In the genomic region with DNA sequence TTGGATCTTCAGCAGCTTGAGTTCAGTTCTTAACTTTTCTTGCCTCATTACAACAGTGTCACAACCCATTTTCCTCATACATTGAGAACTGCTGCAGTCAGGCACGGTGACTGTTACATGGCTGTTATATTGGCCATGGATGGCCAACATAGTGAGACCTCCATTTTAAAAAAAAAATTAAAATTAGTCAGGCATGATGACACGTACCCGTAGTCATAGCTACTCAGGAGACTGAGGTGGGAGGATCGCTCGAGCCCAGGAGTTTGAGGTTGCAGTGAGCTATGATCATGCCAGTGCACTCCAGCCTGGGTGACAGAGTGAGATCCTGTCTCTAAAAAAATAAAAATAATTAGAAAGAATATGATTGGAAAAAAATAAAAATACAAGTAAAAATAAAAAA, we compare ENCODE assay signal across 24 cellular contexts. TPM values are rescaled to one million over a fixed set of nuclear protein-coding genes. Genes with fewer than 3 reads are reported as not detected.
A peak's percentile ranks its signal among the peaks of the same experiment; 100 is the strongest.
DNase-seq lines count a peak whose midpoint lies in the region; ATAC-seq, FAIRE-seq and TF ChIP-seq lines count a peak whose summit lies in the region.
"Had no signal": no experiment of that assay in that cellular context is flagged by ENCODE, and none has a peak within 500 bp of the region (broad histone marks: within the 10 kb centered on the region; RNA-seq: fewer than 3 reads in every experiment).

No MANE protein-coding gene starts in this region.

- no peak for ATAC-seq in HG03196 (IDR thresholded peaks at IDR 0.05; ENCODE audit: unreplicated experiment)
- ATAC-seq in activated CD4-positive, alpha-beta T cell treated with anti-CD3 and anti-CD28 coated beads for 36 hours = no peak
- ATAC-seq: Right ventricle myocardium inferior had no signal

- H3K4me1 ChIP-seq in GM23248 (ENCODE audit: insufficient read depth) = peaks cover 11% of the 10 kb centered on the region
- peaks cover 7% of the 10 kb centered on the region for H3K4me1 ChIP-seq in astrocyte (ENCODE audit: insufficient read depth, low read length)
- H3K4me1 ChIP-seq in CD4-positive, alpha-beta memory T cell (ENCODE audit: insufficient read depth, low read length) = no peaks in the 10 kb centered on the region
- H3K4me1 ChIP-seq: Peyer's patch had no signal

- no peaks in the 10 kb centered on the region for H3K9me3 ChIP-seq in GM23248 (ENCODE audit: low read depth)
- H3K9me3 ChIP-seq in astrocyte (ENCODE audit: insufficient read depth, low read depth, low read length) = no peaks in the 10 kb centered on the region
- H3K9me3 ChIP-seq in CD4-positive, alpha-beta memory T cell (ENCODE audit: control insufficient read depth in 1 of 2, low read length in 2 of 2) = no peaks in the 10 kb centered on the region
- H3K9me3 ChIP-seq: Peyer's patch had no signal

- H4K20me1 ChIP-seq in GM23248 (ENCODE audit: insufficient read depth) = no peaks in the 10 kb centered on the region
- H4K20me1 ChIP-seq in astrocyte (ENCODE audit: insufficient read depth, low read length) = no peaks in the 10 kb centered on the region

- peak; percentile 47 for DNase-seq in GM23248
- peak; percentile 57 for DNase-seq in NCI-H226
- DNase-seq in astrocyte (ENCODE audit: low read depth) = no peak
- DNase-seq in kidney tubule cell (ENCODE audit: low spot score) = peak; percentile 72
- DNase-seq in midbrain (lab: John Stamatoyannopoulos, UW) = no peak
- DNase-seq in activated CD4-positive, alpha-beta T cell treated with anti-CD3 and anti-CD28 coated beads for 36 hours = no peak
- DNase-seq in CD4-positive, alpha-beta memory T cell = no peak
- DNase-seq: CD4-positive, CD25-positive, alpha-beta regulatory T cell; COR-L47; DND-41; NCI-H1417; NCI-H187; NCI-H2107; NCI-H510A treated with DMSO at 0.1 percent for 48 hours; NCI-H774; NK-92 treated with Interleukin-12 subunit alpha and Interleukin-12 subunit beta, amount 100 ng/mL, for 24 hours; Peyer's patch had no signal

- FAIRE-seq in astrocyte (lab: Jason Lieb, UNC) = no peak
- FAIRE-seq: GM12892, H54, HTR-8/SVneo had no signal

- no peak overlapping the region for H3K4me3 ChIP-seq in GM23248
- H3K4me3 ChIP-seq in astrocyte (ENCODE audit: insufficient read depth, low read depth, low read length) = no peak overlapping the region
- no peak overlapping the region for H3K4me3 ChIP-seq in CD4-positive, alpha-beta memory T cell (ENCODE audit: low read length in 2 of 2)
- H3K4me3 ChIP-seq: Peyer's patch had no signal

- peaks cover 20% of the 10 kb centered on the region for H3K4me1 Mint-ChIP-seq in astrocyte (ENCODE audit: low read depth, unreplicated experiment)
- H3K4me1 Mint-ChIP-seq in activated CD4-positive, alpha-beta T cell treated with anti-CD3 and anti-CD28 coated beads for 36 hours = no peaks in the 10 kb centered on the region
- H3K4me1 Mint-ChIP-seq in CD4-positive, alpha-beta memory T cell = no peaks in the 10 kb centered on the region

- H2AFZ ChIP-seq in GM23248 = no peak overlapping the region
- no peak overlapping the region for H2AFZ ChIP-seq in astrocyte (ENCODE audit: low read depth, low read length)

- H3K27ac ChIP-seq in GM23248 (no peak overlapping the region), astrocyte (ENCODE audit: low read depth, low read length) (no peak overlapping the region)
- no peak overlapping the region for H3K27ac ChIP-seq in CD4-positive, alpha-beta memory T cell (ENCODE audit: low read depth, low read length)
- H3K27ac ChIP-seq: Peyer's patch had no signal

- in situ Hi-C loops in GM23248 (cut with MboI) = loop anchor here (25.0 kb wide), 1 partner anchor 379 kb away; a partner anchor contains a TSS

- H3K4me2 ChIP-seq in GM23248 (ENCODE audit: unreplicated experiment) = no peak overlapping the region
- no peak overlapping the region for H3K4me2 ChIP-seq in astrocyte (ENCODE audit: low read length)

- H3K36me3 ChIP-seq in GM23248 (ENCODE audit: low read depth) (no peaks in the 10 kb centered on the region), astrocyte (ENCODE audit: insufficient read depth, low read length) (no peaks in the 10 kb centered on the region)
- no peaks in the 10 kb centered on the region for H3K36me3 ChIP-seq in CD4-positive, alpha-beta memory T cell (ENCODE audit: insufficient read depth, low read length)

- POLR2A ChIA-PET in activated CD4-positive, alpha-beta T cell treated with anti-CD3 and anti-CD28 coated beads for 36 hours (lab: Charles Lee) = no interaction called here
- POLR2A ChIA-PET in CD4-positive, alpha-beta memory T cell (lab: Charles Lee; ENCODE audit: partially characterized antibody) = interaction anchor here (0.6 kb wide), 1 partner anchor 22 kb away, joined by 3 read pairs; no protein-coding TSS in a partner anchor

- CTCF ChIA-PET in activated CD4-positive, alpha-beta T cell treated with anti-CD3 and anti-CD28 coated beads for 36 hours (lab: Charles Lee) = interaction anchor here (1.1 kb wide), 1 partner anchor 120 kb away, joined by 4 read pairs; no protein-coding TSS in a partner anchor
- CTCF ChIA-PET in CD4-positive, alpha-beta memory T cell (lab: Charles Lee; ENCODE audit: partially characterized antibody) = interaction anchor here (0.8 to 2.0 kb wide), 4 partner anchors 8 to 382 kb away, joined by 3 to 9 read pairs (median 3); no protein-coding TSS in a partner anchor

- peaks cover 9% of the 10 kb centered on the region; the same call in 1 of the 2 replicates for H3F3A ChIP-seq in GM23248 (ENCODE audit: insufficient read depth)

- WGBS in GM23248 (ENCODE audit: low coverage in 1 of 2, low lambda C conversion rate in 2 of 2, missing lambda C conversion rate in 2 of 2), 2 experiments = 69 to 71% methylated on average over 5 of the region's 5 CpGs

- H3K9ac ChIP-seq in GM23248 (no peak overlapping the region), astrocyte (ENCODE audit: low read length) (no peak overlapping the region)

- no peak overlapping the region for H3K4me3 Mint-ChIP-seq in astrocyte (ENCODE audit: unreplicated experiment)
- no peak overlapping the region for H3K4me3 Mint-ChIP-seq in activated CD4-positive, alpha-beta T cell treated with anti-CD3 and anti-CD28 coated beads for 36 hours
- no peak overlapping the region for H3K4me3 Mint-ChIP-seq in CD4-positive, alpha-beta memory T cell
- H3K4me3 Mint-ChIP-seq: CD4-positive, CD25-positive, alpha-beta regulatory T cell; T-helper 1 cell treated with Interleukin-12 subunit alpha and Interleukin-12 subunit beta and Interleukin-4 antibody, amounts not matched to agents 30 μg/mL and 1 μg/mL, for 36 hours had no signal

- H3K79me2 ChIP-seq in GM23248 (ENCODE audit: insufficient read depth) (no peaks in the 10 kb centered on the region), astrocyte (ENCODE audit: insufficient read depth, low read length) (no peaks in the 10 kb centered on the region)

- TF ChIP-seq CTCF in astrocyte (IDR thresholded peaks at IDR 0.05; ENCODE audit: insufficient read depth, low read depth, low read length) = no peak

- H3K27ac Mint-ChIP-seq in astrocyte (ENCODE audit: unreplicated experiment) = peak overlapping the region; percentile 89
- no peak overlapping the region for H3K27ac Mint-ChIP-seq in activated CD4-positive, alpha-beta T cell treated with anti-CD3 and anti-CD28 coated beads for 36 hours
- no peak overlapping the region for H3K27ac Mint-ChIP-seq in CD4-positive, alpha-beta memory T cell
- H3K27ac Mint-ChIP-seq: CD4-positive, CD25-positive, alpha-beta regulatory T cell; T-helper 1 cell treated with Interleukin-12 subunit alpha and Interleukin-12 subunit beta and Interleukin-4 antibody, amounts not matched to agents 30 μg/mL and 1 μg/mL, for 36 hours had no signal

- no peaks in the 10 kb centered on the region for H3K27me3 Mint-ChIP-seq in astrocyte (ENCODE audit: low read depth, unreplicated experiment)
- H3K27me3 Mint-ChIP-seq in activated CD4-positive, alpha-beta T cell treated with anti-CD3 and anti-CD28 coated beads for 36 hours = no peaks in the 10 kb centered on the region
- no peaks in the 10 kb centered on the region for H3K27me3 Mint-ChIP-seq in CD4-positive, alpha-beta memory T cell
- H3K27me3 Mint-ChIP-seq: CD4-positive, CD25-positive, alpha-beta regulatory T cell had no signal

- intact Hi-C loops in activated CD4-positive, alpha-beta T cell treated with anti-CD3 and anti-CD28 coated beads for 36 hours (cut with DNase I, micrococcal nuclease) = no loop called here
- intact Hi-C loops in CD4-positive, alpha-beta memory T cell (cut with micrococcal nuclease) = no loop called here

- peaks cover 2% of the 10 kb centered on the region for H3K36me3 Mint-ChIP-seq in astrocyte (ENCODE audit: low read depth, unreplicated experiment)
- H3K36me3 Mint-ChIP-seq in activated CD4-positive, alpha-beta T cell treated with anti-CD3 and anti-CD28 coated beads for 36 hours (ENCODE audit: low read depth) = peaks cover 1% of the 10 kb centered on the region
- peaks cover 18 to 22% of the 10 kb centered on the region in 2 donors for H3K36me3 Mint-ChIP-seq in CD4-positive, alpha-beta memory T cell

- no peaks in the 10 kb centered on the region for H3K9me2 ChIP-seq in GM23248 (ENCODE audit: insufficient read depth)

- H3K27me3 ChIP-seq in GM23248 (replicated peaks; ENCODE audit: insufficient read depth) = no peaks in the 10 kb centered on the region
- peaks cover 7% of the 10 kb centered on the region for H3K27me3 ChIP-seq in astrocyte (ENCODE audit: insufficient read depth, low read length)
- no peaks in the 10 kb centered on the region for H3K27me3 ChIP-seq in CD4-positive, alpha-beta memory T cell (ENCODE audit: insufficient read depth, low read length)
- H3K27me3 ChIP-seq: Peyer's patch had no signal

- H3K9me3 Mint-ChIP-seq in astrocyte (ENCODE audit: unreplicated experiment) = no peaks in the 10 kb centered on the region
- no peaks in the 10 kb centered on the region for H3K9me3 Mint-ChIP-seq in activated CD4-positive, alpha-beta T cell treated with anti-CD3 and anti-CD28 coated beads for 36 hours (ENCODE audit: low read depth)
- no peaks in the 10 kb centered on the region for H3K9me3 Mint-ChIP-seq in CD4-positive, alpha-beta memory T cell
- H3K9me3 Mint-ChIP-seq: T-helper 1 cell treated with Interleukin-12 subunit alpha and Interleukin-12 subunit beta and Interleukin-4 antibody, amounts not matched to agents 30 μg/mL and 1 μg/mL, for 36 hours had no signal

RNA-seq across cellular contexts. Expression of a gene that starts 9.9 kb away (rescaled TPM):
- total RNA-seq in GM23248 (2014; rRNA removed; shearing (Covaris generic)) = 7.1 and 8.5 TPM in 2 replicates
- polyA plus RNA-seq in GM23248 (2016; fragmentation: Nextera tagmentation; extraction: Ambion mirVana) = 0.61 and 0.70 TPM in 2 replicates
- total RNA-seq in astrocyte = 13.7 and 15.6 TPM in 2 replicates
- total RNA-seq in activated CD4-positive, alpha-beta T cell treated with anti-CD3 and anti-CD28 coated beads for 36 hours = not detected
- total RNA-seq in CD4-positive, alpha-beta memory T cell = under 1 TPM; 0.12 to 0.19 TPM
- under 1 TPM; 0.07 TPM for polyA plus RNA-seq in CD4-positive, alpha-beta memory T cell
- total RNA-seq: CD4-positive, CD25-positive, alpha-beta regulatory T cell; MCF 10A had no signal

RNA-seq across cellular contexts. Expression of a gene that starts 44.7 kb away (rescaled TPM):
- 34.4 and 44.3 TPM in 2 replicates for total RNA-seq in GM23248 (2014; rRNA removed; shearing (Covaris generic))
- polyA plus RNA-seq in GM23248 (2016; fragmentation: Nextera tagmentation; extraction: Ambion mirVana) = 38.5 and 38.7 TPM in 2 replicates
- 36.2 and 39.5 TPM in 2 replicates for total RNA-seq in astrocyte
- 1 to 10 TPM in 1 of 2 experiments, under 1 TPM in 1; 0.87 to 1.2 TPM for total RNA-seq in activated CD4-positive, alpha-beta T cell treated with anti-CD3 and anti-CD28 coated beads for 36 hours
- total RNA-seq in CD4-positive, alpha-beta memory T cell = under 1 TPM; 0.42 to 0.61 TPM
- polyA plus RNA-seq in CD4-positive, alpha-beta memory T cell = 1 to 10 TPM; 1.9 to 3.6 TPM
- total RNA-seq: CD4-positive, CD25-positive, alpha-beta regulatory T cell had no signal

Comparison
In these comparisons a context has a peak if more than half of its experiments do, and no peak if none do; other contexts are left out.
1. DNase-seq: peak in GM23248 (single experiment), NCI-H226 (single experiment) and kidney tubule cell (single experiment); none in astrocyte (single experiment), midbrain (single experiment), activated CD4-positive, alpha-beta T cell treated with anti-CD3 and anti-CD28 coated beads for 36 hours (single experiment) and CD4-positive, alpha-beta memory T cell (0 of 5).
2. RNA of a gene that starts 44.7 kb away (total RNA-seq): 36.2 to 39.5 TPM in astrocyte and 34.4 to 44.3 TPM in GM23248; 0.87 to 1.2 TPM in activated CD4-positive, alpha-beta T cell treated with anti-CD3 and anti-CD28 coated beads for 36 hours and 0.42 to 0.61 TPM in CD4-positive, alpha-beta memory T cell; every median in the first group is over 10 times any median in the second.